Comparison of ENCODE assay signal across 14 cellular contexts in genomic region chr5:159951387-159951786, GRCh38. TPM values are rescaled to one million over a fixed set of nuclear protein-coding genes. Genes with fewer than 3 reads are reported as not detected.
A peak's percentile ranks its signal among the peaks of the same experiment; 100 is the strongest.
DNase-seq lines count a peak whose midpoint lies in the region; TF ChIP-seq lines count a peak whose summit lies in the region.
"Had no signal": no experiment of that assay in that cellular context is flagged by ENCODE, and none has a peak within 500 bp of the region (broad histone marks: within the 10 kb centered on the region; RNA-seq: fewer than 3 reads in every experiment).

No MANE protein-coding gene starts in this region.

- no peak overlapping the region for H3K4me3 Mint-ChIP-seq in activated CD4-positive, alpha-beta memory T cell treated with anti-CD3 and anti-CD28 coated beads for 36 hours
- H3K4me3 Mint-ChIP-seq in activated T-helper 1 cell treated with anti-CD3 and anti-CD28 coated beads, Interleukin-12 subunit alpha, Interleukin-12 subunit beta, Interleukin-2, Interleukin-4 antibody, amounts not matched to agents 30 ng/mL and 10 ng/mL and 1 ng/mL, durations not matched to agents 14 hours and 24 hours and 36 hours: no peak overlapping the region
- H3K4me3 Mint-ChIP-seq: central memory CD8-positive, alpha-beta T cell had no signal

- no peak overlapping the region for H3K27ac Mint-ChIP-seq in activated CD4-positive, alpha-beta memory T cell treated with anti-CD3 and anti-CD28 coated beads for 36 hours
- no peak overlapping the region for H3K27ac Mint-ChIP-seq in activated T-helper 1 cell treated with anti-CD3 and anti-CD28 coated beads, Interleukin-12 subunit alpha, Interleukin-12 subunit beta, Interleukin-2, Interleukin-4 antibody, amounts not matched to agents 30 ng/mL and 10 ng/mL and 1 ng/mL, durations not matched to agents 14 hours and 24 hours and 36 hours

- H3K36me3 Mint-ChIP-seq in activated CD4-positive, alpha-beta memory T cell treated with anti-CD3 and anti-CD28 coated beads for 36 hours: no peaks in the 10 kb centered on the region
- no peaks in the 10 kb centered on the region for H3K36me3 Mint-ChIP-seq in activated T-helper 1 cell treated with anti-CD3 and anti-CD28 coated beads, Interleukin-12 subunit alpha, Interleukin-12 subunit beta, Interleukin-2, Interleukin-4 antibody, amounts not matched to agents 30 ng/mL and 10 ng/mL and 1 ng/mL, durations not matched to agents 14 hours and 24 hours and 36 hours (ENCODE audit: low read depth)

- CTCF ChIA-PET in activated CD4-positive, alpha-beta memory T cell treated with anti-CD3 and anti-CD28 coated beads for 36 hours (lab: Charles Lee): interaction anchor here (0.6 to 1.0 kb wide), 2 partner anchors 36 to 495 kb away, joined by 3 to 4 read pairs; no protein-coding TSS in a partner anchor

- WGBS in testis, 2 donors: 61 to 68% methylated on average over 8 to 10 of the region's 10 CpGs

- no peak overlapping the region for H3K4me3 ChIP-seq in kidney epithelial cell (ENCODE audit: low read depth, low read length)
- no peak overlapping the region for H3K4me3 ChIP-seq in testis

- peaks cover 9% of the 10 kb centered on the region for H3K27me3 Mint-ChIP-seq in activated CD4-positive, alpha-beta memory T cell treated with anti-CD3 and anti-CD28 coated beads for 36 hours
- peaks cover 13% of the 10 kb centered on the region for H3K27me3 Mint-ChIP-seq in activated T-helper 1 cell treated with anti-CD3 and anti-CD28 coated beads, Interleukin-12 subunit alpha, Interleukin-12 subunit beta, Interleukin-2, Interleukin-4 antibody, amounts not matched to agents 30 ng/mL and 10 ng/mL and 1 ng/mL, durations not matched to agents 14 hours and 24 hours and 36 hours (ENCODE audit: insufficient read depth)

- no peaks in the 10 kb centered on the region for H3K9me3 ChIP-seq in testis

- intact Hi-C loops in testis (cut with DNase I; ENCODE audit: low total_unique reads): no loop called here
- intact Hi-C loops in activated CD4-positive, alpha-beta memory T cell treated with anti-CD3 and anti-CD28 coated beads for 36 hours (cut with micrococcal nuclease): no loop called here
- intact Hi-C loops in activated T-helper 1 cell treated with anti-CD3 and anti-CD28 coated beads, Interleukin-12 subunit alpha, Interleukin-12 subunit beta, Interleukin-2, Interleukin-4 antibody, amounts not matched to agents 30 ng/mL and 10 ng/mL and 1 ng/mL, durations not matched to agents 14 hours and 24 hours and 36 hours (cut with micrococcal nuclease): no loop called here

- POLR2A ChIA-PET in activated CD4-positive, alpha-beta memory T cell treated with anti-CD3 and anti-CD28 coated beads for 36 hours (lab: Charles Lee): no interaction called here

- no peaks in the 10 kb centered on the region for H3K9me3 Mint-ChIP-seq in activated CD4-positive, alpha-beta memory T cell treated with anti-CD3 and anti-CD28 coated beads for 36 hours
- no peaks in the 10 kb centered on the region for H3K9me3 Mint-ChIP-seq in activated T-helper 1 cell treated with anti-CD3 and anti-CD28 coated beads, Interleukin-12 subunit alpha, Interleukin-12 subunit beta, Interleukin-2, Interleukin-4 antibody, amounts not matched to agents 30 ng/mL and 10 ng/mL and 1 ng/mL, durations not matched to agents 14 hours and 24 hours and 36 hours
- H3K9me3 Mint-ChIP-seq: central memory CD8-positive, alpha-beta T cell had no signal

- H3K27ac ChIP-seq in testis: no peak overlapping the region

- H3K4me1 Mint-ChIP-seq in activated CD4-positive, alpha-beta memory T cell treated with anti-CD3 and anti-CD28 coated beads for 36 hours (ENCODE audit: low read depth): no peaks in the 10 kb centered on the region
- no peaks in the 10 kb centered on the region for H3K4me1 Mint-ChIP-seq in activated T-helper 1 cell treated with anti-CD3 and anti-CD28 coated beads, Interleukin-12 subunit alpha, Interleukin-12 subunit beta, Interleukin-2, Interleukin-4 antibody, amounts not matched to agents 30 ng/mL and 10 ng/mL and 1 ng/mL, durations not matched to agents 14 hours and 24 hours and 36 hours (ENCODE audit: low read depth)
- H3K4me1 Mint-ChIP-seq: central memory CD8-positive, alpha-beta T cell had no signal

- H3K36me3 ChIP-seq in kidney epithelial cell (ENCODE audit: control insufficient read depth, insufficient read depth, low read length) (no peaks in the 10 kb centered on the region), testis (ENCODE audit: low read depth, missing control alignments) (no peaks in the 10 kb centered on the region)

- no peaks in the 10 kb centered on the region for H3K4me1 ChIP-seq in testis

- TF ChIP-seq CTCF in kidney epithelial cell (IDR thresholded peaks at IDR 0.05; ENCODE audit: insufficient read depth, low read length, poor library complexity, severe bottlenecking): peak; percentile 71
- no peak for TF ChIP-seq CTCF in testis (IDR thresholded peaks at IDR 0.05)

- no peak for TF ChIP-seq POLR2A in testis (IDR thresholded peaks at IDR 0.05)

- no peaks in the 10 kb centered on the region for H3K27me3 ChIP-seq in kidney epithelial cell (ENCODE audit: control insufficient read depth, insufficient read depth, low read length)
- H3K27me3 ChIP-seq in testis: no peaks in the 10 kb centered on the region

- peak; percentile 45 for DNase-seq in D341Med (ENCODE audit: low spot score)
- peak; percentile 45 for DNase-seq in HuH-7 (ENCODE audit: low spot score)
- DNase-seq in amniotic epithelial cell (ENCODE audit: low read depth): peak; percentile 44
- no peak for DNase-seq in kidney epithelial cell (ENCODE audit: low read depth)
- no peak for DNase-seq in testis
- DNase-seq in activated CD4-positive, alpha-beta memory T cell treated with anti-CD3 and anti-CD28 coated beads for 36 hours: no peak
- DNase-seq in activated T-helper 1 cell treated with anti-CD3 and anti-CD28 coated beads, Interleukin-12 subunit alpha, Interleukin-12 subunit beta, Interleukin-2, Interleukin-4 antibody, amounts not matched to agents 30 ng/mL and 10 ng/mL and 1 ng/mL, durations not matched to agents 14 hours and 24 hours and 36 hours (ENCODE audit: low spot score): no peak
- DNase-seq in NCI-H1436 (lab: John Stamatoyannopoulos, UW): no peak
- DNase-seq: activated T-cell treated with anti-CD3 and anti-CD28 coated beads for 4 hours, DMS79 treated with DMSO at 0.1 percent for 48 hours, hypothalamus, NCI-H2171 treated with DMSO at 0.1 percent for 48 hours, T-helper 1 cell had no signal

RNA-seq across cellular contexts. Expression of gene ADRA1B, which starts 35.1 kb away (rescaled TPM):
- 2.2 and 2.9 TPM in 2 replicates for total RNA-seq in kidney epithelial cell
- total RNA-seq in testis: 1 to 10 TPM in 1 of 2 donors, under 1 TPM in 1; 0.93 to 1.2 TPM
- 1.1 TPM for polyA plus RNA-seq in testis (ENCODE audit: insufficient read depth, low read depth, low replicate concordance)
- not detected for total RNA-seq in activated CD4-positive, alpha-beta memory T cell treated with anti-CD3 and anti-CD28 coated beads for 36 hours
- not detected in 2 replicates for total RNA-seq in activated T-helper 1 cell treated with anti-CD3 and anti-CD28 coated beads, Interleukin-12 subunit alpha, Interleukin-12 subunit beta, Interleukin-2, Interleukin-4 antibody, amounts not matched to agents 30 ng/mL and 10 ng/mL and 1 ng/mL, durations not matched to agents 14 hours and 24 hours and 36 hours

RNA-seq across cellular contexts. Expression of gene TTC1, which starts 57.6 kb away (rescaled TPM):
- total RNA-seq in kidney epithelial cell (62.7 and 65.4 TPM in 2 replicates), testis (10 to 100 TPM; 38.2 to 50.2 TPM)
- polyA plus RNA-seq in testis (ENCODE audit: insufficient read depth, low read depth, low replicate concordance): 50.3 TPM
- total RNA-seq in activated CD4-positive, alpha-beta memory T cell treated with anti-CD3 and anti-CD28 coated beads for 36 hours: 10 to 100 TPM; 53.6 to 54.3 TPM
- 65.9 and 69.1 TPM in 2 replicates for total RNA-seq in activated T-helper 1 cell treated with anti-CD3 and anti-CD28 coated beads, Interleukin-12 subunit alpha, Interleukin-12 subunit beta, Interleukin-2, Interleukin-4 antibody, amounts not matched to agents 30 ng/mL and 10 ng/mL and 1 ng/mL, durations not matched to agents 14 hours and 24 hours and 36 hours

Comparison
In these comparisons a context has a peak if more than half of its experiments do, and no peak if none do; other contexts are left out.
1. DNase-seq: peak in D341Med (single experiment), HuH-7 (single experiment) and amniotic epithelial cell (single experiment); none in kidney epithelial cell (single experiment), testis (single experiment), activated CD4-positive, alpha-beta memory T cell treated with anti-CD3 and anti-CD28 coated beads for 36 hours (single experiment), activated T-helper 1 cell treated with anti-CD3 and anti-CD28 coated beads, Interleukin-12 subunit alpha, Interleukin-12 subunit beta, Interleukin-2, Interleukin-4 antibody, amounts not matched to agents 30 ng/mL and 10 ng/mL and 1 ng/mL, durations not matched to agents 14 hours and 24 hours and 36 hours (single experiment) and NCI-H1436 (single experiment).